In the genomic region with DNA sequence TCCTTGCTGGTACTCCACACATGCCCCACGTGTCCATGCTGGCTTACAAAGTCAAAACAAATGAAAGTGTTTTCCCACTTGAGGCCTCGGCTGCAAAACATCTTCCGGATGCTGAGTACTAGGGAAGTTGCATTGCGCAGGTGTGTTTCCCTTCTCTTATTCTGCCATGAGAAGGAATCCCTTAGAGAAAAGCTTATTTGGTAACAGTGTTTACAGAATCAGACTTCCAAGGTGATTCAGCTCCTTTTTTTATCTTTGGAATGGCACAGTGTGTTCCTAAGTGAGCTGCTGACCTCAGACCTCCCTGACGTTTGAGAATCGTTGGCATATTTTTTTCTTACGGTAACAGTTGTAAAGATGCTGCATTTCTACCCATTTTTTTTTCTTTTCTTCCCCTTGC, we compare ENCODE assay signal across 1 cellular context.
TF ChIP-seq lines count a peak whose summit lies in the region.

No MANE protein-coding gene starts in this region.

TF ChIP-seq in H1, 55 proteins besides CTCF, POLR2A, EP300 and RAD21 (continued from another document):
- TF ChIP-seq, protein P1, sequence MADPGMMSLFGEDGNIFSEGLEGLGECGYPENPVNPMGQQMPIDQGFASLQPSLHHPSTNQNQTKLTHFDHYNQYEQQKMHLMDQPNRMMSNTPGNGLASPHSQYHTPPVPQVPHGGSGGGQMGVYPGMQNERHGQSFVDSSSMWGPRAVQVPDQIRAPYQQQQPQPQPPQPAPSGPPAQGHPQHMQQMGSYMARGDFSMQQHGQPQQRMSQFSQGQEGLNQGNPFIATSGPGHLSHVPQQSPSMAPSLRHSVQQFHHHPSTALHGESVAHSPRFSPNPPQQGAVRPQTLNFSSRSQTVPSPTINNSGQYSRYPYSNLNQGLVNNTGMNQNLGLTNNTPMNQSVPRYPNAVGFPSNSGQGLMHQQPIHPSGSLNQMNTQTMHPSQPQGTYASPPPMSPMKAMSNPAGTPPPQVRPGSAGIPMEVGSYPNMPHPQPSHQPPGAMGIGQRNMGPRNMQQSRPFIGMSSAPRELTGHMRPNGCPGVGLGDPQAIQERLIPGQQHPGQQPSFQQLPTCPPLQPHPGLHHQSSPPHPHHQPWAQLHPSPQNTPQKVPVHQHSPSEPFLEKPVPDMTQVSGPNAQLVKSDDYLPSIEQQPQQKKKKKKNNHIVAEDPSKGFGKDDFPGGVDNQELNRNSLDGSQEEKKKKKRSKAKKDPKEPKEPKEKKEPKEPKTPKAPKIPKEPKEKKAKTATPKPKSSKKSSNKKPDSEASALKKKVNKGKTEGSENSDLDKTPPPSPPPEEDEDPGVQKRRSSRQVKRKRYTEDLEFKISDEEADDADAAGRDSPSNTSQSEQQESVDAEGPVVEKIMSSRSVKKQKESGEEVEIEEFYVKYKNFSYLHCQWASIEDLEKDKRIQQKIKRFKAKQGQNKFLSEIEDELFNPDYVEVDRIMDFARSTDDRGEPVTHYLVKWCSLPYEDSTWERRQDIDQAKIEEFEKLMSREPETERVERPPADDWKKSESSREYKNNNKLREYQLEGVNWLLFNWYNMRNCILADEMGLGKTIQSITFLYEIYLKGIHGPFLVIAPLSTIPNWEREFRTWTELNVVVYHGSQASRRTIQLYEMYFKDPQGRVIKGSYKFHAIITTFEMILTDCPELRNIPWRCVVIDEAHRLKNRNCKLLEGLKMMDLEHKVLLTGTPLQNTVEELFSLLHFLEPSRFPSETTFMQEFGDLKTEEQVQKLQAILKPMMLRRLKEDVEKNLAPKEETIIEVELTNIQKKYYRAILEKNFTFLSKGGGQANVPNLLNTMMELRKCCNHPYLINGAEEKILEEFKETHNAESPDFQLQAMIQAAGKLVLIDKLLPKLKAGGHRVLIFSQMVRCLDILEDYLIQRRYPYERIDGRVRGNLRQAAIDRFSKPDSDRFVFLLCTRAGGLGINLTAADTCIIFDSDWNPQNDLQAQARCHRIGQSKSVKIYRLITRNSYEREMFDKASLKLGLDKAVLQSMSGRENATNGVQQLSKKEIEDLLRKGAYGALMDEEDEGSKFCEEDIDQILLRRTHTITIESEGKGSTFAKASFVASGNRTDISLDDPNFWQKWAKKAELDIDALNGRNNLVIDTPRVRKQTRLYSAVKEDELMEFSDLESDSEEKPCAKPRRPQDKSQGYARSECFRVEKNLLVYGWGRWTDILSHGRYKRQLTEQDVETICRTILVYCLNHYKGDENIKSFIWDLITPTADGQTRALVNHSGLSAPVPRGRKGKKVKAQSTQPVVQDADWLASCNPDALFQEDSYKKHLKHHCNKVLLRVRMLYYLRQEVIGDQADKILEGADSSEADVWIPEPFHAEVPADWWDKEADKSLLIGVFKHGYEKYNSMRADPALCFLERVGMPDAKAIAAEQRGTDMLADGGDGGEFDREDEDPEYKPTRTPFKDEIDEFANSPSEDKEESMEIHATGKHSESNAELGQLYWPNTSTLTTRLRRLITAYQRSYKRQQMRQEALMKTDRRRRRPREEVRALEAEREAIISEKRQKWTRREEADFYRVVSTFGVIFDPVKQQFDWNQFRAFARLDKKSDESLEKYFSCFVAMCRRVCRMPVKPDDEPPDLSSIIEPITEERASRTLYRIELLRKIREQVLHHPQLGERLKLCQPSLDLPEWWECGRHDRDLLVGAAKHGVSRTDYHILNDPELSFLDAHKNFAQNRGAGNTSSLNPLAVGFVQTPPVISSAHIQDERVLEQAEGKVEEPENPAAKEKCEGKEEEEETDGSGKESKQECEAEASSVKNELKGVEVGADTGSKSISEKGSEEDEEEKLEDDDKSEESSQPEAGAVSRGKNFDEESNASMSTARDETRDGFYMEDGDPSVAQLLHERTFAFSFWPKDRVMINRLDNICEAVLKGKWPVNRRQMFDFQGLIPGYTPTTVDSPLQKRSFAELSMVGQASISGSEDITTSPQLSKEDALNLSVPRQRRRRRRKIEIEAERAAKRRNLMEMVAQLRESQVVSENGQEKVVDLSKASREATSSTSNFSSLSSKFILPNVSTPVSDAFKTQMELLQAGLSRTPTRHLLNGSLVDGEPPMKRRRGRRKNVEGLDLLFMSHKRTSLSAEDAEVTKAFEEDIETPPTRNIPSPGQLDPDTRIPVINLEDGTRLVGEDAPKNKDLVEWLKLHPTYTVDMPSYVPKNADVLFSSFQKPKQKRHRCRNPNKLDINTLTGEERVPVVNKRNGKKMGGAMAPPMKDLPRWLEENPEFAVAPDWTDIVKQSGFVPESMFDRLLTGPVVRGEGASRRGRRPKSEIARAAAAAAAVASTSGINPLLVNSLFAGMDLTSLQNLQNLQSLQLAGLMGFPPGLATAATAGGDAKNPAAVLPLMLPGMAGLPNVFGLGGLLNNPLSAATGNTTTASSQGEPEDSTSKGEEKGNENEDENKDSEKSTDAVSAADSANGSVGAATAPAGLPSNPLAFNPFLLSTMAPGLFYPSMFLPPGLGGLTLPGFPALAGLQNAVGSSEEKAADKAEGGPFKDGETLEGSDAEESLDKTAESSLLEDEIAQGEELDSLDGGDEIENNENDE (IDR thresholded peaks at IDR 0.05; ENCODE audit: insufficient replicate concordance, low read length) = no peak
- TF ChIP-seq BACH1 (IDR thresholded peaks at IDR 0.05; ENCODE audit: low read length) = no peak
- no peak for TF ChIP-seq PHF8 (conservative IDR thresholded peaks at IDR 0.05; ENCODE audit: low read depth, low read length)
- no peak for TF ChIP-seq KDM4A (IDR thresholded peaks at IDR 0.05; ENCODE audit: low read depth, low read length, severe bottlenecking)
- TF ChIP-seq RFX5 (IDR thresholded peaks at IDR 0.05; ENCODE audit: borderline replicate concordance, low read depth, low read length) = no peak
- TF ChIP-seq SP1 (IDR thresholded peaks at IDR 0.05; ENCODE audit: low read depth, low read length) = no peak
- TF ChIP-seq JUN (IDR thresholded peaks at IDR 0.05; ENCODE audit: low read depth, low read length) = no peak
- no peak for TF ChIP-seq TAF7 (optimal IDR thresholded peaks at IDR 0.05; ENCODE audit: borderline replicate concordance, low read depth, low read length)
- no peak for TF ChIP-seq RBBP5 (IDR thresholded peaks at IDR 0.05; ENCODE audit: borderline replicate concordance, low read depth, low read length)
- no peak for TF ChIP-seq JUND (IDR thresholded peaks at IDR 0.05; ENCODE audit: low read length)
- TF ChIP-seq TBP (IDR thresholded peaks at IDR 0.05; ENCODE audit: low read depth, low read length) = no peak
- no peak for TF ChIP-seq MAFK (IDR thresholded peaks at IDR 0.05; ENCODE audit: low read depth, low read length)
- TF ChIP-seq RNF2 (IDR thresholded peaks at IDR 0.05; ENCODE audit: borderline replicate concordance, low read depth, low read length, missing control alignments, poor library complexity, severe bottlenecking) = no peak
